1 cellular context compared by ENCODE assay signal in the genomic region with DNA sequence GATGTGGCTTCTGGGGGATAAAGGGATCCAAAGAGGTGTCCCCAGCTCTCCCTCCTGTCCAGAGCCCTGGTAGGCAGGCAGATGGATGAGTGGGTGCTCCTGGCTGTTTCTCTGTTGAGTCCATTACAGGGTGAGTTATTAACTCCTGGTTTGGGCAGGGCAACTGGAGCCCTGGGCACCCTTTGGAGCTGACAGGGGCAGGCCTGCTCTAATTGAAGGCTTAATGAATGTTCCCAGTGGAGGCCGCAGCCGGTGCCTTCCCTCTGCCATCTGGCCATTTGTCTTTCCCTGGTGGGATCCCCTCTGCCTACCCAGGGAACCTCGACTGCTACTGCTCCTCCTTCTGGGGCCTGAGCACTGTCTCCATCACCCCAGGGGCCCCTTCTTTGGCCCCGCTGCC.
TF ChIP-seq lines count a peak whose summit lies in the region.

No MANE protein-coding gene starts in this region.

TF ChIP-seq in H1, 55 proteins besides CTCF, POLR2A, EP300 and RAD21 (continued from another document):
- TF ChIP-seq YY1 (IDR thresholded peaks at IDR 0.05; ENCODE audit: low read depth, low read length) (no peak), GTF2F1 (IDR thresholded peaks at IDR 0.05; ENCODE audit: borderline replicate concordance, low read depth, low read length) (no peak), TAF7 (optimal IDR thresholded peaks at IDR 0.05; ENCODE audit: borderline replicate concordance, low read depth, low read length) (no peak), KDM4A (IDR thresholded peaks at IDR 0.05; ENCODE audit: low read depth, low read length, severe bottlenecking) (no peak), HDAC6 (IDR thresholded peaks at IDR 0.05; ENCODE audit: low read depth, low read length) (no peak), EGR1 (IDR thresholded peaks at IDR 0.05; ENCODE audit: borderline replicate concordance, low read depth, low read length) (no peak), TAF1 (IDR thresholded peaks at IDR 0.05; ENCODE audit: low read depth, low read length) (no peak), BRCA1 (IDR thresholded peaks at IDR 0.05; ENCODE audit: low read depth, low read length) (no peak), RBBP5 (IDR thresholded peaks at IDR 0.05; ENCODE audit: borderline replicate concordance, low read depth, low read length) (no peak), CREB1 (IDR thresholded peaks at IDR 0.05) (no peak), TCF12 (IDR thresholded peaks at IDR 0.05; ENCODE audit: low read depth, low read length) (no peak), CEBPB (IDR thresholded peaks at IDR 0.05; ENCODE audit: low read depth, low read length) (no peak)
- TF ChIP-seq, protein P1, sequence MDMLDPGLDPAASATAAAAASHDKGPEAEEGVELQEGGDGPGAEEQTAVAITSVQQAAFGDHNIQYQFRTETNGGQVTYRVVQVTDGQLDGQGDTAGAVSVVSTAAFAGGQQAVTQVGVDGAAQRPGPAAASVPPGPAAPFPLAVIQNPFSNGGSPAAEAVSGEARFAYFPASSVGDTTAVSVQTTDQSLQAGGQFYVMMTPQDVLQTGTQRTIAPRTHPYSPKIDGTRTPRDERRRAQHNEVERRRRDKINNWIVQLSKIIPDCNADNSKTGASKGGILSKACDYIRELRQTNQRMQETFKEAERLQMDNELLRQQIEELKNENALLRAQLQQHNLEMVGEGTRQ (IDR thresholded peaks at IDR 0.05; ENCODE audit: low read length), result no peak
